ENCODE assay signal across 8 cellular contexts in the genomic region with DNA sequence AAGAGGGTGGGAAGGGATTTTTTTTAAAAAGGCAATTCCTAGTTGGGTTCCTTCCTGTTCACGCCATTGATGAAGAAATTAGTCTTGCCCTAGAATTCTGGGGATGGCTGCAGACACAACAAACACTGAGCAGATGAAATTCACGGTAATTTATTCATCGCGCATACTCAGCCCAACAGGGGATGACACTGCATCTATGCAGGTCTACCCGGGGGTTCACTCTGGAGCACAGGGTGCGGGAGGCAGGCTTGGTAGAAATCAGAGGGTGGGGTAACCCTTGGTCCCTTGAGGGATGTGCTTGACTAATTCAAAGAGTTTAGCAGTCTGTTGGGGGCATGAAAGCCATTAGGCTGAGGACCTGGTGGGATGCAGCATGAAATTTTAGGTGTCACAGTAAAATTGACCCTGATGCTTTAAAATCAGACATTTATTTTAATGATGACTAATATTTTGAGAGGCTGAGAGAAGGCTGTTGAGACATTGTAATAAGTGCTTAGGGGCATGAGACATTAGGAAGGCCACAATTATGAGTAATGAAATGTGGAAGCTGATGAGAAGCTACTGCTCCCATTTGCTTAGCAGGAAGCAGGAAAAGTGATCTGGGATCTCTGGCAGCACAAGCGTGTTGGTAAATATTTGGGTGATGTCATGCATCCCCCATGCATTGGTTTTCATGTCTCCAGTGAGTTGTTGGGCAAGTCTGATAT.
DNase-seq lines count a peak whose midpoint lies in the region; ATAC-seq, FAIRE-seq and TF ChIP-seq lines count a peak whose summit lies in the region.
"Not testable (repeated sequence)": the region's sequence is repeated elsewhere in the genome, so short reads cannot be mapped to it uniquely, and the experiment has no call there.

No MANE protein-coding gene starts in this region.

- POLR2A ChIA-PET in PC-3 (lab: Charles Lee; ENCODE audit: unreplicated experiment): not testable (repeated sequence)
- POLR2A ChIA-PET in K562 (lab: Yijun Ruan, JAX): interaction anchor here (0.9 kb wide), 2 partner anchors 12 kb away, joined by 3 read pairs; no protein-coding TSS in a partner anchor

- TF ChIP-seq EP300 in K562 (IDR thresholded peaks at IDR 0.05; ENCODE audit: low read length): not testable (repeated sequence)

- H4K20me1 ChIP-seq in PC-3 (ENCODE audit: low read length); K562 (replicated peaks; ENCODE audit: control insufficient read depth, insufficient read depth, low read length): not testable (repeated sequence)

- TF ChIP-seq CTCF in LNCaP clone FGC (IDR thresholded peaks at IDR 0.05; ENCODE audit: control insufficient read depth, extremely low read depth, insufficient read depth); PC-3 (conservative IDR thresholded peaks at IDR 0.05; ENCODE audit: low read depth, low read length); K562 (IDR thresholded peaks at IDR 0.05 in 2 of 3, conservative IDR thresholded peaks at IDR 0.05 in 1 of 3; ENCODE audit: insufficient read depth in 2 of 3, low read depth in 1 of 3, low read length in 3 of 3); epithelial cell of esophagus (IDR thresholded peaks at IDR 0.05; ENCODE audit: insufficient read depth, low read depth, low read length, missing control alignments): not testable (repeated sequence)

- H3F3A ChIP-seq in PC-3 (ENCODE audit: low read length, unreplicated experiment): not testable (repeated sequence)

- TF ChIP-seq RAD21 in K562 (CRISPR knock-in tag; conservative IDR thresholded peaks at IDR 0.05 in 1 of 2, IDR thresholded peaks at IDR 0.05 in 1 of 2): not testable (repeated sequence)

- H3K79me2 ChIP-seq in PC-3 (ENCODE audit: low read length); K562 (ENCODE audit: control insufficient read depth, insufficient read depth, low read length): not testable (repeated sequence)

- not testable (repeated sequence) for H3K4me3 ChIP-seq in LNCaP clone FGC (ENCODE audit: low read depth, low read length); PC-3 (ENCODE audit: low read length); K562; epithelial cell of esophagus (ENCODE audit: low read length); aorta (ENCODE audit: low read length in 2 of 2)

- not testable (repeated sequence) for H3K9me1 ChIP-seq in K562 (ENCODE audit: control insufficient read depth, insufficient read depth, low read length)

- intact Hi-C loops in PC-3 (cut with micrococcal nuclease); K562 (cut with micrococcal nuclease); aorta (cut with DNase I): not testable (repeated sequence)

- not testable (repeated sequence) for H3K9me3 ChIP-seq in PC-3 (ENCODE audit: low read length); K562 (replicated peaks; ENCODE audit: control insufficient read depth, insufficient read depth, low read depth, low read length); aorta (ENCODE audit: control insufficient read depth, low read length)

- not testable (repeated sequence) for H3K9ac ChIP-seq in PC-3 (ENCODE audit: low read length); K562 (ENCODE audit: insufficient read depth in 1 of 2, low read depth in 2 of 2, low read length in 2 of 2)

- FAIRE-seq in K562 (lab: Jason Lieb, UNC): not testable (repeated sequence)

- not testable (repeated sequence) for BruUV-seq in PC-3 (replicated peaks; lab: Mats Ljungman, UMichigan); K562 (replicated peaks; lab: Mats Ljungman, UMichigan)

- not testable (repeated sequence) for H2AFZ ChIP-seq in PC-3 (ENCODE audit: low read length); K562 (ENCODE audit: low read depth, low read length)

- 0% methylated on average over 6 of the region's 7 CpGs for WGBS in K562 (ENCODE audit: insufficient coverage, low coverage, missing lambda C conversion rate)
- WGBS in aorta, 2 donors: 47 to 51% methylated on average over 7 of the region's 7 CpGs

- H3K9me2 ChIP-seq in PC-3 (replicated peaks; ENCODE audit: low read length): not testable (repeated sequence)

- in situ Hi-C loops in K562 (cut with MboI): not testable (repeated sequence)

- not testable (repeated sequence) for H3K36me3 ChIP-seq in PC-3 (ENCODE audit: low read depth, low read length); K562 (ENCODE audit: control insufficient read depth, insufficient read depth, low read length); aorta (ENCODE audit: control insufficient read depth in 1 of 2, insufficient read depth in 2 of 2, low read length in 1 of 2)

- H3K27ac ChIP-seq in PC-3 (ENCODE audit: low read length); K562 (ENCODE audit: extremely low read depth, low read depth, low read length); aorta (ENCODE audit: low read depth in 1 of 2, low read length in 2 of 2): not testable (repeated sequence)

- DNase-seq in Daoy (ENCODE audit: low read depth): peak; percentile 48
- DNase-seq in ELR (ENCODE audit: low read depth): peak; percentile 50
- DNase-seq in HS-5 (ENCODE audit: low read depth): peak; percentile 6
- peak; percentile 39 for DNase-seq in LNCaP clone FGC (ENCODE audit: low read depth)
- peak; percentile 8 for DNase-seq in PC-3
- not testable (repeated sequence) for DNase-seq in K562 (ENCODE audit: extremely low read depth in 1 of 4, low spot score in 3 of 4); aorta
- peak; percentile 14 for DNase-seq in epithelial cell of esophagus (ENCODE audit: low read depth)

- CTCF ChIA-PET in PC-3 (lab: Charles Lee): interaction anchor here (0.6 kb wide), 1 partner anchor 894 kb away, joined by 4 read pairs; no protein-coding TSS in a partner anchor
- CTCF ChIA-PET in K562 (lab: Yijun Ruan, JAX; ENCODE audit: low intra/inter-chr PET ratio): not testable (repeated sequence)

- not testable (repeated sequence) for TF ChIP-seq POLR2A in K562 (conservative IDR thresholded peaks at IDR 0.05)

- H3K27me3 ChIP-seq in PC-3 (ENCODE audit: low read length); K562 (ENCODE audit: control insufficient read depth in 2 of 2, insufficient read depth in 2 of 2, low read length in 2 of 2); aorta (ENCODE audit: control insufficient read depth in 1 of 2, insufficient read depth in 2 of 2, low read length in 1 of 2): not testable (repeated sequence)

- H3K4me1 ChIP-seq in PC-3 (ENCODE audit: insufficient read depth, low read length); K562 (replicated peaks in 1 of 2; ENCODE audit: control insufficient read depth in 2 of 2, insufficient read depth in 2 of 2, low read length in 2 of 2); aorta (ENCODE audit: control insufficient read depth in 1 of 2, insufficient read depth in 2 of 2, low read length in 2 of 2): not testable (repeated sequence)

- ATAC-seq in PC-3: not testable (repeated sequence)
- ATAC-seq in K562 (peak; percentile 51; the same call in 1 of the 3 replicates), aorta (ENCODE audit: low FRiP score) (peak; percentile 65)

- H3K4me2 ChIP-seq in PC-3 (ENCODE audit: low read length); K562 (ENCODE audit: insufficient read depth, low read length): not testable (repeated sequence)
